Comparison of ENCODE assay signal across 14 cellular contexts in genomic region chr5:102289251-102289899, GRCh38. TPM values are rescaled to one million over a fixed set of nuclear protein-coding genes. Genes with fewer than 3 reads are reported as not detected.
"Had no signal": no experiment of that assay in that cellular context is flagged by ENCODE, and none has a peak within 500 bp of the region (broad histone marks: within the 10 kb centered on the region; RNA-seq: fewer than 3 reads in every experiment).

No MANE protein-coding gene starts in this region.

- H3K4me3 ChIP-seq: dorsolateral prefrontal cortex had no signal

- H3K27ac ChIP-seq: VCaP had no signal

- DNase-seq: activated CD4-positive, alpha-beta memory T cell treated with anti-CD3 and anti-CD28 coated beads for 36 hours; activated gamma-delta T cell; activated naive CD8-positive, alpha-beta T cell treated with anti-CD3 and anti-CD28 coated beads for 36 hours; activated T-cell treated with anti-CD3 and anti-CD28 coated beads, Interleukin-2, amount 50 U/mL, for 48 hours; anterior cingulate cortex; dorsolateral prefrontal cortex; islet precursor cell; left ventricle myocardium superior; stimulated activated CD4-positive, alpha-beta T cell treated with anti-CD3 and anti-CD28 coated beads, Interleukin-2, amount 100 ng/mL, for 24 hours; stimulated activated naive B cell treated with anti-CD40 and anti-IgM and Interleukin-4, amounts not matched to agents 10 μg/mL and 1 μg/mL and 100 μg/mL, for 72 hours; T-helper 9 cell had no signal

- H3K27me3 ChIP-seq: dorsolateral prefrontal cortex had no signal

- ATAC-seq: esophagus mucosa; left ventricle myocardium superior; sciatic nerve; stimulated activated naive B cell treated with anti-CD40 and anti-IgM and Interleukin-4, amounts not matched to agents 10 μg/mL and 1 μg/mL and 100 μg/mL, for 72 hours had no signal

RNA-seq across cellular contexts. Expression of gene SLCO4C1, which starts 6.7 kb away (rescaled TPM):
- total RNA-seq: esophagus mucosa had no signal
